ENCODE assay signal across 8 cellular contexts in genomic region chr20:6765469-6766058, GRCh38. TPM values are rescaled to one million over a fixed set of nuclear protein-coding genes. Genes with fewer than 3 reads are reported as not detected.
DNase-seq lines count a peak whose midpoint lies in the region; ATAC-seq and TF ChIP-seq lines count a peak whose summit lies in the region.

No MANE protein-coding gene starts in this region.

- H2AFZ ChIP-seq in DND-41 (ENCODE audit: low read depth, low read length) (no peak overlapping the region), PC-9 (no peak overlapping the region)

- BruUV-seq in PC-9 (replicated peaks; lab: Mats Ljungman, UMichigan): no TSS peak

- H3K27me3 Mint-ChIP-seq in activated T-helper 2 cell treated with anti-CD3 and anti-CD28 coated beads, Interferon-gamma antibody, Interleukin-2, Interleukin-4, amounts not matched to agents 10 μg/mL and 5 μg/mL and 100 μg/mL, durations not matched to agents 14 hours and 24 hours and 36 hours (ENCODE audit: low read depth): peaks cover 33% of the 10 kb centered on the region

- H3K36me3 Mint-ChIP-seq in activated T-helper 2 cell treated with anti-CD3 and anti-CD28 coated beads, Interferon-gamma antibody, Interleukin-2, Interleukin-4, amounts not matched to agents 10 μg/mL and 5 μg/mL and 100 μg/mL, durations not matched to agents 14 hours and 24 hours and 36 hours (ENCODE audit: low read depth): no peaks in the 10 kb centered on the region

- H3K9ac ChIP-seq in DND-41 (ENCODE audit: low read depth, low read length): no peak overlapping the region

- POLR2A ChIA-PET in PC-9 (lab: Charles Lee; ENCODE audit: unreplicated experiment): no interaction called here

- H3K4me1 Mint-ChIP-seq in activated T-helper 2 cell treated with anti-CD3 and anti-CD28 coated beads, Interferon-gamma antibody, Interleukin-2, Interleukin-4, amounts not matched to agents 10 μg/mL and 5 μg/mL and 100 μg/mL, durations not matched to agents 14 hours and 24 hours and 36 hours (ENCODE audit: low read depth): peaks cover 2% of the 10 kb centered on the region

- CTCF ChIA-PET in PC-9 (lab: Charles Lee): interaction anchor here (0.6 kb wide), 1 partner anchor 1171 kb away, joined by 5 read pairs; no protein-coding TSS in a partner anchor

- H3K9me2 ChIP-seq in PC-9 (ENCODE audit: insufficient read depth): no peaks in the 10 kb centered on the region

- peak; percentile 53 for TF ChIP-seq CTCF in DND-41 (IDR thresholded peaks at IDR 0.05; ENCODE audit: borderline replicate concordance, extremely low read depth, low read length, poor library complexity, severe bottlenecking)
- TF ChIP-seq CTCF in LNCaP clone FGC (IDR thresholded peaks at IDR 0.05; ENCODE audit: control insufficient read depth, extremely low read depth, insufficient read depth): peak; percentile 46
- peak; percentile 73 for TF ChIP-seq CTCF in PC-9 (conservative IDR thresholded peaks at IDR 0.05)
- TF ChIP-seq CTCF in psoas muscle (IDR thresholded peaks at IDR 0.05): peak; percentile 65

- intact Hi-C loops in PC-9 (cut with micrococcal nuclease; ENCODE audit: unreplicated experiment) (loop anchor here (5.0 to 10.0 kb wide), 4 partner anchors 519 to 1959 kb away; no protein-coding TSS in a partner anchor), psoas muscle (cut with DNase I) (loop anchor here (5.0 to 10.0 kb wide), 2 partner anchors 519 to 1092 kb away; no protein-coding TSS in a partner anchor)
- intact Hi-C loops in activated T-helper 2 cell treated with anti-CD3 and anti-CD28 coated beads, Interferon-gamma antibody, Interleukin-2, Interleukin-4, amounts not matched to agents 10 μg/mL and 5 μg/mL and 100 μg/mL, durations not matched to agents 14 hours and 24 hours and 36 hours (cut with micrococcal nuclease): loop anchor here (5.0 to 10.0 kb wide), 4 partner anchors 329 to 1099 kb away; no protein-coding TSS in a partner anchor

- ATAC-seq in DND-41 (ENCODE audit: insufficient read depth, low read depth): no peak
- ATAC-seq in psoas muscle: peak in 1 of 4 donors; percentile 27

- H3K36me3 ChIP-seq in DND-41 (ENCODE audit: insufficient read depth, low read length): no peaks in the 10 kb centered on the region
- H3K36me3 ChIP-seq in PC-9 (ENCODE audit: low read depth): no peaks in the 10 kb centered on the region
- no peaks in the 10 kb centered on the region for H3K36me3 ChIP-seq in psoas muscle (ENCODE audit: insufficient read depth in 1 of 2, low read depth in 1 of 2)

- DNase-seq in DND-41: no peak
- peak; percentile 34 for DNase-seq in LNCaP clone FGC (ENCODE audit: low read depth)
- DNase-seq in PC-9: peak; percentile 7 to 53
- peak; percentile 64 for DNase-seq in fibroblast of gingiva (ENCODE audit: low read depth)
- DNase-seq in psoas muscle: no peak
- DNase-seq in activated T-cell treated with anti-CD3 and anti-CD28 coated beads for 4 hours: no peak
- no peak for DNase-seq in activated T-helper 2 cell treated with anti-CD3 and anti-CD28 coated beads, Interferon-gamma antibody, Interleukin-2, Interleukin-4, amounts not matched to agents 10 μg/mL and 5 μg/mL and 100 μg/mL, durations not matched to agents 14 hours and 24 hours and 36 hours (ENCODE audit: low spot score)
- DNase-seq in islet precursor cell: no peak

- H3F3A ChIP-seq in PC-9 (ENCODE audit: insufficient read depth, low read depth): 0 out of 2 replicates have a peak, but pooled peaks cover 4% of the 10 kb centered on the region

- no peak overlapping the region for H3K4me3 ChIP-seq in DND-41 (ENCODE audit: low read depth in 1 of 2, low read length in 2 of 2)
- no peak overlapping the region for H3K4me3 ChIP-seq in LNCaP clone FGC (ENCODE audit: low read depth, low read length)
- no peak overlapping the region for H3K4me3 ChIP-seq in PC-9
- no peak overlapping the region for H3K4me3 ChIP-seq in psoas muscle

- no peak overlapping the region for H3K27ac Mint-ChIP-seq in activated T-helper 2 cell treated with anti-CD3 and anti-CD28 coated beads, Interferon-gamma antibody, Interleukin-2, Interleukin-4, amounts not matched to agents 10 μg/mL and 5 μg/mL and 100 μg/mL, durations not matched to agents 14 hours and 24 hours and 36 hours

- H3K27me3 ChIP-seq in DND-41 (ENCODE audit: insufficient read depth, low read length, poor library complexity) (no peaks in the 10 kb centered on the region), PC-9 (ENCODE audit: insufficient read depth, low read depth) (0 out of 2 replicates have a peak, but pooled peaks cover 2% of the 10 kb centered on the region), psoas muscle (ENCODE audit: insufficient read depth in 3 of 3, low read length in 2 of 3) (peaks cover 0 to 8% (median 3%) of the 10 kb centered on the region in 3 donors)

- H3K79me2 ChIP-seq in DND-41 (ENCODE audit: insufficient read depth, low read length): no peaks in the 10 kb centered on the region
- H3K79me2 ChIP-seq in PC-9 (ENCODE audit: low read depth): no peaks in the 10 kb centered on the region

- H4K20me1 ChIP-seq in DND-41 (ENCODE audit: insufficient read depth, low read length) (no peaks in the 10 kb centered on the region), PC-9 (ENCODE audit: insufficient read depth) (no peaks in the 10 kb centered on the region)

- H3K4me2 ChIP-seq in DND-41 (ENCODE audit: insufficient read depth, low read length) (no peak overlapping the region), PC-9 (no peak overlapping the region)

- H3K9me3 ChIP-seq in DND-41 (ENCODE audit: insufficient read depth, low read length, severe bottlenecking) (no peaks in the 10 kb centered on the region), PC-9 (ENCODE audit: insufficient read depth, low read depth) (no peaks in the 10 kb centered on the region), psoas muscle (no peaks in the 10 kb centered on the region)

- H3K27ac ChIP-seq in DND-41 (ENCODE audit: low read length) (no peak overlapping the region), PC-9 (no peak overlapping the region), psoas muscle (no peak overlapping the region)

- no peaks in the 10 kb centered on the region for H3K9me3 Mint-ChIP-seq in activated T-helper 2 cell treated with anti-CD3 and anti-CD28 coated beads, Interferon-gamma antibody, Interleukin-2, Interleukin-4, amounts not matched to agents 10 μg/mL and 5 μg/mL and 100 μg/mL, durations not matched to agents 14 hours and 24 hours and 36 hours

- H3K4me1 ChIP-seq in DND-41 (ENCODE audit: insufficient read depth, low read length) (no peaks in the 10 kb centered on the region), PC-9 (replicated peaks; ENCODE audit: insufficient read depth) (no peaks in the 10 kb centered on the region), psoas muscle (no peaks in the 10 kb centered on the region)

- no peak overlapping the region for H3K4me3 Mint-ChIP-seq in activated T-helper 2 cell treated with anti-CD3 and anti-CD28 coated beads, Interferon-gamma antibody, Interleukin-2, Interleukin-4, amounts not matched to agents 10 μg/mL and 5 μg/mL and 100 μg/mL, durations not matched to agents 14 hours and 24 hours and 36 hours (ENCODE audit: low read depth)

- WGBS in psoas muscle, 3 donors: 10 to 13% (median 12%) methylated on average over 6 of the region's 6 CpGs

RNA-seq across cellular contexts. Expression of gene BMP2, which starts 1.9 kb away (rescaled TPM):
- total RNA-seq in PC-9 (2021) (not detected in 2 replicates), psoas muscle (1 to 10 TPM in 3 of 4 donors, under 1 TPM in 1; 0.75 to 2.9 (median 1.6) TPM)
- 1 to 10 TPM in 1 of 3 donors, under 1 TPM in 2; 0.66 to 3.3 (median 0.78) TPM for polyA plus RNA-seq in psoas muscle
- total RNA-seq in activated T-helper 2 cell treated with anti-CD3 and anti-CD28 coated beads, Interferon-gamma antibody, Interleukin-2, Interleukin-4, amounts not matched to agents 10 μg/mL and 5 μg/mL and 100 μg/mL, durations not matched to agents 14 hours and 24 hours and 36 hours: 0.07 and 0.25 TPM in 2 replicates

Comparison
In these comparisons a context has a peak if more than half of its experiments do, and no peak if none do; other contexts are left out.
1. DNase-seq: peak in LNCaP clone FGC (single experiment), PC-9 (2 of 2) and fibroblast of gingiva (single experiment); none in DND-41 (single experiment), psoas muscle (0 of 2), activated T-cell treated with anti-CD3 and anti-CD28 coated beads for 4 hours (single experiment), activated T-helper 2 cell treated with anti-CD3 and anti-CD28 coated beads, Interferon-gamma antibody, Interleukin-2, Interleukin-4, amounts not matched to agents 10 μg/mL and 5 μg/mL and 100 μg/mL, durations not matched to agents 14 hours and 24 hours and 36 hours (single experiment) and islet precursor cell (single experiment).
2. Peak in every context shown above with its lines, with median percentiles within 50 percentile points of each other: CTCF ChIP-seq.